In genomic region chr9:86281577-86282076, GRCh38 we compare ENCODE assay signal across 8 cellular contexts. TPM values are rescaled to one million over a fixed set of nuclear protein-coding genes. Genes with fewer than 3 reads are reported as not detected.
DNase-seq lines count a peak whose midpoint lies in the region; ATAC-seq, FAIRE-seq and TF ChIP-seq lines count a peak whose summit lies in the region.

No MANE protein-coding gene starts in this region.

- H3K27ac ChIP-seq in kidney (ENCODE audit: low read depth in 2 of 2, low read length in 2 of 2) (peak overlapping the region; percentile 96), suprapubic skin (peak overlapping the region; percentile 97)

- CTCF ChIA-PET in Caco-2 (lab: Charles Lee), result interaction anchor here (1.4 kb wide), 1 partner anchor 79 kb away, joined by 6 read pairs; no protein-coding TSS in a partner anchor

- peak overlapping the region; percentile 91 for H3K27ac Mint-ChIP-seq in Caco-2 (ENCODE audit: unreplicated experiment)

- H3K9me3 ChIP-seq in Caco-2 (no peaks in the 10 kb centered on the region), adipocyte (ENCODE audit: control insufficient read depth, low read length) (no peaks in the 10 kb centered on the region), kidney (ENCODE audit: control insufficient read depth in 1 of 2, low read length in 2 of 2) (no peaks in the 10 kb centered on the region), suprapubic skin (no peaks in the 10 kb centered on the region)

- H3K9ac ChIP-seq in adipocyte (ENCODE audit: low read length) (peak overlapping the region; percentile 98), kidney (ENCODE audit: low read length in 2 of 2) (peak overlapping the region; percentile 61 to 96)

- peaks cover 10% of the 10 kb centered on the region for H3K4me1 Mint-ChIP-seq in Caco-2 (ENCODE audit: low read depth, unreplicated experiment)

- BruUV-seq in Caco-2 (replicated peaks; lab: Mats Ljungman, UMichigan), result no TSS peak

- FAIRE-seq in HTR-8/SVneo (lab: Jason Lieb, UNC), result no peak
- FAIRE-seq in kidney (lab: Jason Lieb, UNC), result no peak

- no peak for TF ChIP-seq POLR2A in suprapubic skin (IDR thresholded peaks at IDR 0.05)

- H3K27me3 Mint-ChIP-seq in Caco-2 (ENCODE audit: insufficient read depth, unreplicated experiment), result no peaks in the 10 kb centered on the region

- H3K36me3 Mint-ChIP-seq in Caco-2 (ENCODE audit: insufficient read depth, unreplicated experiment), result peaks cover 14% of the 10 kb centered on the region

- H3K27me3 ChIP-seq in Caco-2 (replicated peaks; ENCODE audit: control insufficient read depth, insufficient read depth, low read length) (no peaks in the 10 kb centered on the region), adipocyte (replicated peaks; ENCODE audit: control insufficient read depth, insufficient read depth, low read length) (no peaks in the 10 kb centered on the region), suprapubic skin (no peaks in the 10 kb centered on the region)

- 2% methylated on average over 9 of the region's 31 CpGs for WGBS in suprapubic skin

- TF ChIP-seq EP300 in suprapubic skin (IDR thresholded peaks at IDR 0.05), result no peak

- intact Hi-C loops in Caco-2 (cut with micrococcal nuclease; ENCODE audit: unreplicated experiment), result loop anchor here (5.0 kb wide), 1 partner anchor 139 kb away; no protein-coding TSS in a partner anchor
- intact Hi-C loops in kidney (cut with DNase I), result no loop called here

- no peak for DNase-seq in Caco-2
- peak; percentile 5 for DNase-seq in HTR-8/SVneo (ENCODE audit: insufficient read length, low spot score)
- no peak for DNase-seq in adipocyte (ENCODE audit: low read depth)
- no peak for DNase-seq in kidney
- no peak for DNase-seq in suprapubic skin (ENCODE audit: low spot score in 2 of 2)
- DNase-seq in NCI-H128 (lab: John Stamatoyannopoulos, UW; ENCODE audit: unreplicated experiment), result no peak

- peak overlapping the region; percentile 76 for H3K4me3 Mint-ChIP-seq in Caco-2 (ENCODE audit: unreplicated experiment)

- peaks cover 3% of the 10 kb centered on the region; the same call in 1 of the 2 replicates for H3K4me1 ChIP-seq in Caco-2
- H3K4me1 ChIP-seq in adipocyte (ENCODE audit: control insufficient read depth, insufficient read depth, low read length), result peaks cover 29% of the 10 kb centered on the region
- peaks cover 8 to 13% of the 10 kb centered on the region in 2 donors for H3K4me1 ChIP-seq in kidney (ENCODE audit: control insufficient read depth in 1 of 2, insufficient read depth in 1 of 2, low read depth in 1 of 2, low read length in 2 of 2)
- peaks cover 26% of the 10 kb centered on the region for H3K4me1 ChIP-seq in suprapubic skin

- ATAC-seq in GM19455 (IDR thresholded peaks at IDR 0.05; ENCODE audit: unreplicated experiment) (peak; percentile 36), HG02798 (IDR thresholded peaks at IDR 0.05; ENCODE audit: poor library complexity, unreplicated experiment) (no peak)

- TF ChIP-seq CTCF in Caco-2 (IDR thresholded peaks at IDR 0.05; ENCODE audit: insufficient read depth in 1 of 2, low read depth in 1 of 2, low read length in 1 of 2, severe bottlenecking in 1 of 2, unreplicated experiment in 1 of 2) (no peak), kidney (IDR thresholded peaks at IDR 0.05; ENCODE audit: borderline replicate concordance, extremely low read depth, insufficient read depth) (no peak), suprapubic skin (IDR thresholded peaks at IDR 0.05) (no peak)

- H3K36me3 ChIP-seq in Caco-2 (ENCODE audit: control insufficient read depth, insufficient read depth, low read length) (no peaks in the 10 kb centered on the region; the same call in 1 of the 2 replicates), adipocyte (ENCODE audit: control insufficient read depth, insufficient read depth, low read length, severe bottlenecking) (peaks cover 18% of the 10 kb centered on the region), kidney (ENCODE audit: control insufficient read depth in 1 of 2, insufficient read depth in 2 of 2, low read length in 2 of 2) (peaks cover 4% of the 10 kb centered on the region in 2 donors), suprapubic skin (no peaks in the 10 kb centered on the region)

- peak overlapping the region; percentile 84 for H3K4me3 ChIP-seq in Caco-2 (ENCODE audit: low read depth, low read length)
- H3K4me3 ChIP-seq in adipocyte (ENCODE audit: low read length), result peak overlapping the region; percentile 98
- peak overlapping the region; percentile 89 to 90 for H3K4me3 ChIP-seq in kidney (ENCODE audit: low read length in 2 of 2)
- H3K4me3 ChIP-seq in suprapubic skin, result peak overlapping the region; percentile 79

- POLR2A ChIA-PET in Caco-2 (lab: Charles Lee), result no interaction called here

- no peaks in the 10 kb centered on the region for H3K9me3 Mint-ChIP-seq in Caco-2 (ENCODE audit: unreplicated experiment)

RNA-seq across cellular contexts. Expression of gene ISCA1, which starts 0.7 kb away (rescaled TPM):
- 11.2 and 12.8 TPM in 2 replicates for total RNA-seq in Caco-2 (2022)
- total RNA-seq in kidney, result 31.0 TPM
- 67.1 TPM for polyA plus RNA-seq in kidney (ENCODE audit: insufficient read depth, low read depth, low replicate concordance)
- 10 to 100 TPM; 33.0 to 38.0 (median 33.9) TPM for total RNA-seq in suprapubic skin

RNA-seq across cellular contexts. Expression of gene C9orf153, which starts 22.2 kb away (rescaled TPM):
- total RNA-seq in Caco-2 (2022) (0.21 TPM in 1 of 2 replicates, not detected in the other), kidney (not detected), suprapubic skin (1 to 10 TPM in 1 of 4 donors, under 1 TPM in 1, not detected in 2; 0.34 to 7.6 TPM)
- polyA plus RNA-seq in kidney (ENCODE audit: insufficient read depth, low read depth, low replicate concordance), result not detected
